In genomic region chr14:54532111-54533012, GRCh38 we compare ENCODE assay signal across 11 cellular contexts. TPM values are rescaled to one million over a fixed set of nuclear protein-coding genes. Genes with fewer than 3 reads are reported as not detected.
A peak's percentile ranks its signal among the peaks of the same experiment; 100 is the strongest.
DNase-seq lines count a peak whose midpoint lies in the region; ATAC-seq and TF ChIP-seq lines count a peak whose summit lies in the region.
"Had no signal": no experiment of that assay in that cellular context is flagged by ENCODE, and none has a peak within 500 bp of the region (broad histone marks: within the 10 kb centered on the region; RNA-seq: fewer than 3 reads in every experiment).

No MANE protein-coding gene starts in this region.

- intact Hi-C loops in OCI-LY7 (cut with micrococcal nuclease; ENCODE audit: unreplicated experiment) = no loop called here
- intact Hi-C loops in CD14-positive monocyte (cut with micrococcal nuclease) = no loop called here

- no peaks in the 10 kb centered on the region for H3K9me2 ChIP-seq in OCI-LY7 (ENCODE audit: insufficient read depth, low read length)

- TF ChIP-seq CTCF in GM12865 (IDR thresholded peaks at IDR 0.05; ENCODE audit: insufficient read depth, low read depth, low read length, missing control alignments) = no peak
- TF ChIP-seq CTCF in OCI-LY7 (conservative IDR thresholded peaks at IDR 0.05; ENCODE audit: low read length) = no peak
- no peak for TF ChIP-seq CTCF in foreskin fibroblast (IDR thresholded peaks at IDR 0.05; ENCODE audit: low read depth, low read length)
- no peak for TF ChIP-seq CTCF in CD14-positive monocyte (IDR thresholded peaks at IDR 0.05)

- CTCF ChIA-PET in OCI-LY7 (lab: Charles Lee; ENCODE audit: unreplicated experiment) = no interaction called here

- no peaks in the 10 kb centered on the region for H3K36me3 ChIP-seq in OCI-LY7 (ENCODE audit: insufficient read depth, low read length)
- H3K36me3 ChIP-seq: MG63 had no signal

- no peaks in the 10 kb centered on the region for H3K9me3 ChIP-seq in OCI-LY7 (ENCODE audit: low read length)
- H3K9me3 ChIP-seq: MG63 had no signal

- no peaks in the 10 kb centered on the region for H3K9me3 Mint-ChIP-seq in CD14-positive monocyte

- ATAC-seq in GM19455 (IDR thresholded peaks at IDR 0.05; ENCODE audit: unreplicated experiment) (peak; percentile 85), HG02973 (IDR thresholded peaks at IDR 0.05; ENCODE audit: unreplicated experiment) (peak; percentile 92)
- ATAC-seq: sciatic nerve had no signal

- H3K27me3 Mint-ChIP-seq in CD14-positive monocyte (ENCODE audit: low read depth in 3 of 3) = no peaks in the 10 kb centered on the region

- H3K27ac ChIP-seq in OCI-LY7 (ENCODE audit: low read depth, low read length, poor library complexity, severe bottlenecking) = peak overlapping the region; percentile 64

- no peaks in the 10 kb centered on the region for H3K79me2 ChIP-seq in OCI-LY7 (ENCODE audit: insufficient read depth, low read depth, low read length)

- POLR2A ChIA-PET in OCI-LY7 (lab: Charles Lee) = interaction anchor here (0.6 to 1.7 kb wide), 15 partner anchors 17 to 1047 kb away, joined by 3 to 18 read pairs (median 3); partner anchors contain the start of gene CGRRF1

- H3K4me1 ChIP-seq in OCI-LY7 (ENCODE audit: insufficient read depth, low read length, poor library complexity, severe bottlenecking) = peaks cover 19% of the 10 kb centered on the region

- no peaks in the 10 kb centered on the region for H3K4me1 Mint-ChIP-seq in CD14-positive monocyte

- BruUV-seq in OCI-LY7 (replicated peaks; lab: Mats Ljungman, UMichigan) = no TSS peak

- H3K36me3 Mint-ChIP-seq in CD14-positive monocyte = peaks cover 28 to 36% of the 10 kb centered on the region in 2 donors

- H4K20me1 ChIP-seq in OCI-LY7 (ENCODE audit: insufficient read depth, low read length) = no peaks in the 10 kb centered on the region

- peak overlapping the region; percentile 64 for H3K4me2 ChIP-seq in OCI-LY7 (ENCODE audit: low read length)

- DNase-seq in GM12865 (ENCODE audit: low read depth) (peak; percentile 81), OCI-LY7 (ENCODE audit: low spot score) (peak; percentile 63), foreskin fibroblast (no peak), HPDE6-E6E7 (ENCODE audit: extremely low spot score) (no peak), OCI-M2 (lab: John Stamatoyannopoulos, UW; ENCODE audit: unreplicated experiment) (no peak), CD14-positive monocyte (ENCODE audit: low spot score) (no peak)
- DNase-seq: AML-193, MG63 had no signal

- H3K4me3 ChIP-seq in GM12865 (ENCODE audit: low read depth, low read length) (peak overlapping the region; percentile 3; the same call in 1 of the 2 replicates), OCI-LY7 (ENCODE audit: low read depth, low read length, poor library complexity, severe bottlenecking) (peak overlapping the region; percentile 37), foreskin fibroblast (ENCODE audit: low read depth in 1 of 2, low read length in 2 of 2) (no peak overlapping the region)
- H3K4me3 ChIP-seq: MG63 had no signal

- peak overlapping the region in 3 of 7 donors; percentile 21 to 80 (median 37) for H3K27ac Mint-ChIP-seq in CD14-positive monocyte

- H2AFZ ChIP-seq in OCI-LY7 (ENCODE audit: low read length) = peak overlapping the region; percentile 56

- no peak overlapping the region for H3K4me3 Mint-ChIP-seq in CD14-positive monocyte

RNA-seq across cellular contexts. Expression of gene CGRRF1, which starts 22.7 kb away (rescaled TPM):
- 8.4 and 10.0 TPM in 2 replicates for total RNA-seq in OCI-LY7 (2014; rRNA removed; shearing (Covaris generic))
- total RNA-seq in OCI-LY7 (2022) = 11.8 and 13.4 TPM in 2 replicates
- 10 to 100 TPM; 18.6 to 19.4 TPM for polyA plus RNA-seq in CD14-positive monocyte

RNA-seq across cellular contexts. Expression of gene SAMD4A, which starts 34.6 kb away (rescaled TPM):
- total RNA-seq in OCI-LY7 (2014; rRNA removed; shearing (Covaris generic)) = 0.05 and 0.06 TPM in 2 replicates
- total RNA-seq in OCI-LY7 (2022) = 0.55 and 1.0 TPM in 2 replicates
- 1 to 10 TPM; 4.2 to 8.6 TPM for polyA plus RNA-seq in CD14-positive monocyte

RNA-seq across cellular contexts. Expression of gene GMFB, which starts 43.6 kb away (rescaled TPM):
- total RNA-seq in OCI-LY7 (2014; rRNA removed; shearing (Covaris generic)) = 45.7 and 61.3 TPM in 2 replicates
- 81.7 and 82.2 TPM in 2 replicates for total RNA-seq in OCI-LY7 (2022)
- 10 to 100 TPM; 26.1 to 41.1 TPM for polyA plus RNA-seq in CD14-positive monocyte

Comparison
In these comparisons a context has a peak if more than half of its experiments do, and no peak if none do; other contexts are left out.
1. DNase-seq: peak in GM12865 (single experiment) and OCI-LY7 (single experiment); none in foreskin fibroblast (0 of 2), HPDE6-E6E7 (single experiment), OCI-M2 (single experiment) and CD14-positive monocyte (single experiment).
2. H3K4me3 ChIP-seq: peak in GM12865 (single experiment) and OCI-LY7 (single experiment); none in foreskin fibroblast (0 of 2).